Comparison of ENCODE assay signal across 8 cellular contexts in the genomic region with DNA sequence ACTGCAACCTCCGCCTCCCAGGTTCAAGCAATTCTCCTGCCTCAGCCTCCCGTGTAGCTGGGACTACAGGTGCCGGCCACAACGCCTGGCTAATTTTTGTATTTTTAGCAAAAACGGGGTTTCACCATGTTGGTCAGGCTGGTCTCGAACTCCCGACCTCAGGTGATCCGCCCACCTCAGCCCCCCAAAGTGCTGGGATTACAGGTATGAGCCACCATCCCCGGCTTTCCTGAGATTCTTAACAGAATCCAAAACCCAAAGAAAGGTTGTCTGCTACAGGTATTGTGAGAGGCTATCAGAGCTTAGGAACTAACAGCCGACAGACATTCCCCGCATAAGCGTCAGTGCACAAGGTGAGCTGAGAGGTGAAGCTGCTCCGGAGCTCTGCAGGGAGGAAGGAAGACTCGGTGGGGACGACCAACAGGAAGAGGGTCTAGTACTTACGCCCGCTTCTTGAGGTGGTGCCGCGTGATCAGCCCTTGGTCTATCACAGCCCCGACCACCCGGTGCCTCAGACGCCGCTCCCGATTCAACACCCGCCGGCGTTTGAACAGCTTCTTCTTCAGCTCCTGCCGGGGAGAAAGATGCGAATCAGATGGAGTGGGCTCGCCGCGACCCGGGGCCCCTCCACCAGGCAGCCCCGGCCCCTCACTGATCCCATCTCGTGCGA.
A peak's percentile ranks its signal among the peaks of the same experiment; 100 is the strongest.
DNase-seq lines count a peak whose midpoint lies in the region; ATAC-seq, FAIRE-seq and TF ChIP-seq lines count a peak whose summit lies in the region.

No MANE protein-coding gene starts in this region.

- H3K4me1 ChIP-seq in HUES6 (ENCODE audit: control insufficient read depth, insufficient read depth, low read length), result peaks cover 13% of the 10 kb centered on the region

- FAIRE-seq in RCC 7860 (lab: Jason Lieb, UNC), result no peak

- H3K4me3 ChIP-seq in HUES6 (ENCODE audit: low read depth, low read length), result peak overlapping the region; percentile 99
- peak overlapping the region; percentile 95 for H3K4me3 ChIP-seq in astrocyte of the spinal cord (ENCODE audit: low read depth, low read length)

- in situ Hi-C loops in astrocyte of the spinal cord (cut with HindIII; ENCODE audit: low sequenced_read_pairs), result no loop called here

- H3K9ac ChIP-seq in HUES6 (ENCODE audit: low read length), result peak overlapping the region; percentile 98

- H3K36me3 ChIP-seq in HUES6 (ENCODE audit: control insufficient read depth, insufficient read depth, low read length), result peaks cover 38% of the 10 kb centered on the region

- TF ChIP-seq CTCF in astrocyte of the spinal cord (IDR thresholded peaks at IDR 0.05; ENCODE audit: low read depth, low read length), result no peak

- peak; percentile 21 for ATAC-seq in GM21423 (IDR thresholded peaks at IDR 0.05; ENCODE audit: unreplicated experiment)

- peak; percentile 73 for DNase-seq in DMS79 treated with DMSO at 0.1 percent for 48 hours (lab: John Stamatoyannopoulos, UW)
- DNase-seq in RCC 7860 (ENCODE audit: low spot score), result peak; percentile 40
- DNase-seq in astrocyte of the spinal cord (ENCODE audit: low read depth, low spot score), result no peak
- DNase-seq in iPS-NIHi7 (ENCODE audit: extremely low spot score), result peak; percentile 62
- peak; percentile 68 for DNase-seq in stimulated activated CD4-positive, alpha-beta T cell treated with anti-CD3 and anti-CD28 coated beads, Interleukin-15, amount 100 ng/mL, for 24 hours
- no peak for DNase-seq in NCI-H1048 (lab: John Stamatoyannopoulos, UW)

- no peaks in the 10 kb centered on the region for H3K27me3 ChIP-seq in HUES6 (ENCODE audit: control insufficient read depth, insufficient read depth, low read length)

- H3K9me3 ChIP-seq in HUES6 (ENCODE audit: control insufficient read depth, insufficient read depth, low read depth, low read length), result no peaks in the 10 kb centered on the region

- peak overlapping the region; percentile 81 for H3K27ac ChIP-seq in HUES6 (ENCODE audit: low read depth, low read length)

Comparison
In these comparisons a context has a peak if more than half of its experiments do, and no peak if none do; other contexts are left out.
1. DNase-seq: peak in DMS79 treated with DMSO at 0.1 percent for 48 hours (single experiment), RCC 7860 (single experiment), iPS-NIHi7 (single experiment) and stimulated activated CD4-positive, alpha-beta T cell treated with anti-CD3 and anti-CD28 coated beads, Interleukin-15, amount 100 ng/mL, for 24 hours (single experiment); none in astrocyte of the spinal cord (single experiment) and NCI-H1048 (single experiment).